In the genomic region with DNA sequence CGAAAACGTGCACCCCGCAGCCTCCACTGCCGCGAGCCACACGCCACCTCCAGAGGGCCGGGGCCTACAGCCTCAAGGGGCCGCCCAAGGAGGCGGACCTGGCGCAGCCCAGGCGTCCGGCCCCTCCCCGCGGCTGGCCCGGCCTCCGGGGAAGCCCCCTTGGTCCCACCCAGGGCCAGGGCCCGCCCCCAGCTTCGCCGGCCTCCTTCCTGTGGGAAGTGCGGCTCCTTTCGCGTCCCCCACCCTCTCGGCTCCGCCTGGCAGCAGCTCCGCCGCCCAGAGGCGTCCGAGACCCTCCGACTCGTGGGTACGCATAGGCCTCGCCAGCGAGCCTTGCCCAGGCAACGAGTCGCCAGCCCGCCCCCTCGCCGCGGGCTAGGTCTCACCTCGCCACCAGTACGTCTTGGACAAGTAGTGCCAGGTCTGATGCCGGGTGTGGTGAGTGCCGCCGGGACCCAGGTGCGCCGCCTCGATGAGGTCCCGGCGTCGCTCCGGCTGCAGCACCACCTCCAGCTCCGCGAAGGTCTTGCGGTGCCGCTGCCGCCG, we compare ENCODE assay signal across 8 cellular contexts. TPM values are rescaled to one million over a fixed set of nuclear protein-coding genes. Genes with fewer than 3 reads are reported as not detected.
DNase-seq lines count a peak whose midpoint lies in the region; ATAC-seq, FAIRE-seq and TF ChIP-seq lines count a peak whose summit lies in the region.

No MANE protein-coding gene starts in this region.

- DNase-seq in SW480 (ENCODE audit: low spot score) (peak; percentile 90), T47D (ENCODE audit: low read depth in 1 of 2, low spot score in 1 of 2) (peak; percentile 73 to 93), keratinocyte (ENCODE audit: low read depth, low spot score) (peak; percentile 44), NCI-H2227 (lab: John Stamatoyannopoulos, UW; ENCODE audit: unreplicated experiment) (no peak), erythroblast (lab: John Stamatoyannopoulos, UW) (no peak)
- DNase-seq in stimulated activated CD4-positive, alpha-beta T cell treated with anti-CD3 and anti-CD28 coated beads, Interleukin-1b, Interleukin-23, amount 100 ng/mL, for 1 hour (ENCODE audit: low read depth in 2 of 2) = peak; percentile 85 to 92

- H3K9ac ChIP-seq in keratinocyte (ENCODE audit: control insufficient read depth, extremely low read depth, insufficient read depth, low read length) = peak overlapping the region; percentile 97

- in situ Hi-C loops in T47D (cut with HindIII; ENCODE audit: low pct_unique_long_range_greater_than_20kb, low sequenced_read_pairs) = no loop called here

- TF ChIP-seq POLR2A in GM18526 (IDR thresholded peaks at IDR 0.05; ENCODE audit: extremely low read depth, insufficient read length) (peak; percentile 65), erythroblast (IDR thresholded peaks at IDR 0.05; ENCODE audit: low read length) (no peak)

- H3K9me1 ChIP-seq in keratinocyte (ENCODE audit: control insufficient read depth, extremely low read depth, insufficient read depth, low read length) = no peaks in the 10 kb centered on the region

- dilution Hi-C loops in keratinocyte (cut with MboI; ENCODE audit: extremely low pct_ligation_motif_present, low sequenced_read_pairs) = no loop called here

- peak overlapping the region; percentile 96 for H2AFZ ChIP-seq in keratinocyte (ENCODE audit: control insufficient read depth, low read length)

- FAIRE-seq in keratinocyte (lab: Jason Lieb, UNC) = no peak

- TF ChIP-seq CTCF in keratinocyte (optimal IDR thresholded peaks at IDR 0.05 in 1 of 3, IDR thresholded peaks at IDR 0.05 in 1 of 3, conservative IDR thresholded peaks at IDR 0.05 in 1 of 3; ENCODE audit: extremely low read depth in 1 of 3, insufficient read depth in 2 of 3, low read length in 3 of 3) = no peak

- H3K4me1 ChIP-seq in keratinocyte (ENCODE audit: control insufficient read depth, extremely low read depth, insufficient read depth, low read length) = peaks cover 19% of the 10 kb centered on the region

- H3K27ac ChIP-seq in keratinocyte (ENCODE audit: control insufficient read depth, insufficient read depth, low read length) = peak overlapping the region; percentile 92

- no peaks in the 10 kb centered on the region for H3K9me3 ChIP-seq in keratinocyte (ENCODE audit: control insufficient read depth, low read depth, low read length)

- no peaks in the 10 kb centered on the region for H3K27me3 ChIP-seq in keratinocyte (ENCODE audit: control insufficient read depth, extremely low read depth, insufficient read depth, low read length)

- H4K20me1 ChIP-seq in keratinocyte (ENCODE audit: control insufficient read depth, extremely low read depth, insufficient read depth, low read length) = peaks cover 4% of the 10 kb centered on the region

- peak overlapping the region; percentile 88 to 99 (median 98) for H3K4me3 ChIP-seq in keratinocyte (ENCODE audit: control insufficient read depth in 2 of 3, extremely low read depth in 1 of 3, insufficient read depth in 2 of 3, low read depth in 1 of 3, low read length in 3 of 3)

- peaks cover 61% of the 10 kb centered on the region for H3K79me2 ChIP-seq in keratinocyte (ENCODE audit: control insufficient read depth, insufficient read depth, low read length)

- H3K36me3 ChIP-seq in keratinocyte (ENCODE audit: control insufficient read depth in 2 of 2, extremely low read depth in 1 of 2, insufficient read depth in 2 of 2, low read length in 2 of 2) = peaks cover 6 to 13% of the 10 kb centered on the region in 2 experiments

- peak; percentile 88 for ATAC-seq in HG03045 (IDR thresholded peaks at IDR 0.05; ENCODE audit: unreplicated experiment)

- peak overlapping the region; percentile 86 for H3K4me2 ChIP-seq in keratinocyte (ENCODE audit: control insufficient read depth, extremely low read depth, insufficient read depth, low read depth, low read length)

RNA-seq across cellular contexts. Expression of a gene that starts 0.6 kb away (rescaled TPM):
- 10.4 to 19.7 TPM (median 13.8 TPM) in 3 replicates for polyA plus RNA-seq in keratinocyte
- polyA plus RNA-seq in keratinocyte (2011; ENCODE audit: low read depth) = 12.5 TPM
- polyA plus RNA-seq in keratinocyte (2011; cell fraction: cytosol; rRNA removed) = 5.5 and 11.1 TPM in 2 replicates
- polyA plus RNA-seq in keratinocyte (2011; cell fraction: nucleus; rRNA removed) = 19.6 and 27.3 TPM in 2 replicates
- polyA plus RNA-seq in keratinocyte (2012; ENCODE audit: low replicate concordance) = 10.9 and 13.4 TPM in 2 replicates
- polyA minus RNA-seq in keratinocyte = 3.5 to 25.9 TPM (median 12.5 TPM) in 3 replicates
- polyA minus RNA-seq in keratinocyte (2011; cell fraction: cytosol; rRNA and poly(A)+ RNA removed) = 17.5 TPM
- polyA minus RNA-seq in keratinocyte (2011; cell fraction: nucleus; rRNA and poly(A)+ RNA removed) = 28.3 and 40.4 TPM in 2 replicates

RNA-seq across cellular contexts. Expression of a gene that starts 10.2 kb away (rescaled TPM):
- polyA plus RNA-seq in keratinocyte = 787 to 1,581 TPM (median 1,426 TPM) in 3 replicates
- 1,422 TPM for polyA plus RNA-seq in keratinocyte (2011; ENCODE audit: low read depth)
- polyA plus RNA-seq in keratinocyte (2011; cell fraction: cytosol; rRNA removed) = 1,729 and 2,267 TPM in 2 replicates
- 326 and 477 TPM in 2 replicates for polyA plus RNA-seq in keratinocyte (2011; cell fraction: nucleus; rRNA removed)
- polyA plus RNA-seq in keratinocyte (2012; ENCODE audit: low replicate concordance) = 1,573 and 1,783 TPM in 2 replicates
- polyA minus RNA-seq in keratinocyte = 324 to 419 TPM (median 389 TPM) in 3 replicates
- 430 TPM for polyA minus RNA-seq in keratinocyte (2011; cell fraction: cytosol; rRNA and poly(A)+ RNA removed)
- 131 and 143 TPM in 2 replicates for polyA minus RNA-seq in keratinocyte (2011; cell fraction: nucleus; rRNA and poly(A)+ RNA removed)

RNA-seq across cellular contexts. Expression of a gene that starts 48.1 kb away (rescaled TPM):
- polyA plus RNA-seq in keratinocyte = 1.6 to 3.6 TPM (median 2.6 TPM) in 3 replicates
- polyA plus RNA-seq in keratinocyte (2011; ENCODE audit: low read depth) = 9.9 TPM
- 1.1 and 1.9 TPM in 2 replicates for polyA plus RNA-seq in keratinocyte (2011; cell fraction: cytosol; rRNA removed)
- polyA plus RNA-seq in keratinocyte (2011; cell fraction: nucleus; rRNA removed) = 5.9 and 6.6 TPM in 2 replicates
- polyA plus RNA-seq in keratinocyte (2012; ENCODE audit: low replicate concordance) = 3.5 and 3.6 TPM in 2 replicates
- polyA minus RNA-seq in keratinocyte = 5.1 to 10.3 TPM (median 5.2 TPM) in 3 replicates
- polyA minus RNA-seq in keratinocyte (2011; cell fraction: cytosol; rRNA and poly(A)+ RNA removed) = 3.1 TPM
- 7.5 and 10.9 TPM in 2 replicates for polyA minus RNA-seq in keratinocyte (2011; cell fraction: nucleus; rRNA and poly(A)+ RNA removed)

Comparison
In these comparisons a context has a peak if more than half of its experiments do, and no peak if none do; other contexts are left out.
1. DNase-seq: peak in SW480 (single experiment), T47D (2 of 2), keratinocyte (single experiment) and stimulated activated CD4-positive, alpha-beta T cell treated with anti-CD3 and anti-CD28 coated beads, Interleukin-1b, Interleukin-23, amount 100 ng/mL, for 1 hour (2 of 2); none in NCI-H2227 (single experiment) and erythroblast (0 of 2).